17 cellular contexts compared by ENCODE assay signal in genomic region chr10:50384238-50384637, GRCh38.
A peak's percentile ranks its signal among the peaks of the same experiment; 100 is the strongest.
DNase-seq lines count a peak whose midpoint lies in the region; ATAC-seq, FAIRE-seq and TF ChIP-seq lines count a peak whose summit lies in the region.
"Had no signal": no experiment of that assay in that cellular context is flagged by ENCODE, and none has a peak within 500 bp of the region (broad histone marks: within the 10 kb centered on the region; RNA-seq: fewer than 3 reads in every experiment).

No MANE protein-coding gene starts in this region.

- no peak overlapping the region for H3K4me3 Mint-ChIP-seq in WTC11
- no peak overlapping the region for H3K4me3 Mint-ChIP-seq in effector memory CD8-positive, alpha-beta T cell
- H3K4me3 Mint-ChIP-seq: IgD-negative memory B cell had no signal

- no peak overlapping the region for H3K9ac ChIP-seq in skeletal muscle tissue (ENCODE audit: low read depth in 1 of 3, low read length in 3 of 3)

- H3K27me3 Mint-ChIP-seq in WTC11 (ENCODE audit: low read depth): no peaks in the 10 kb centered on the region
- no peaks in the 10 kb centered on the region for H3K27me3 Mint-ChIP-seq in effector memory CD8-positive, alpha-beta T cell
- H3K27me3 Mint-ChIP-seq: CD8-positive, alpha-beta memory T cell; IgD-negative memory B cell had no signal

- no peaks in the 10 kb centered on the region for H3K27me3 ChIP-seq in skeletal muscle tissue (ENCODE audit: control insufficient read depth in 3 of 3, insufficient read depth in 3 of 3, low read length in 3 of 3)
- H3K27me3 ChIP-seq: BE2C had no signal

- H3K9me3 Mint-ChIP-seq in WTC11: no peaks in the 10 kb centered on the region
- H3K9me3 Mint-ChIP-seq in effector memory CD8-positive, alpha-beta T cell: no peaks in the 10 kb centered on the region
- H3K9me3 Mint-ChIP-seq: CD8-positive, alpha-beta memory T cell; IgD-negative memory B cell had no signal

- H3K4me3 ChIP-seq in skeletal muscle tissue (ENCODE audit: low read length in 3 of 3): no peak overlapping the region

- no peak overlapping the region for H3K27ac Mint-ChIP-seq in WTC11
- H3K27ac Mint-ChIP-seq in effector memory CD8-positive, alpha-beta T cell: peak overlapping the region; percentile 33 to 89

- no peaks in the 10 kb centered on the region for H3K36me3 Mint-ChIP-seq in WTC11
- H3K36me3 Mint-ChIP-seq in effector memory CD8-positive, alpha-beta T cell (ENCODE audit: insufficient read depth): peaks cover 4% of the 10 kb centered on the region
- H3K36me3 Mint-ChIP-seq: IgD-negative memory B cell had no signal

- no peaks in the 10 kb centered on the region for H3K9me3 ChIP-seq in skeletal muscle tissue (ENCODE audit: control insufficient read depth in 3 of 3, low read length in 3 of 3)
- H3K9me3 ChIP-seq: BE2C had no signal

- no peak for DNase-seq in GM19239 (ENCODE audit: insufficient read length, low spot score)
- DNase-seq in WTC11 (ENCODE audit: low spot score): no peak
- DNase-seq in effector memory CD8-positive, alpha-beta T cell: no peak
- DNase-seq in activated gamma-delta T cell (lab: John Stamatoyannopoulos, UW): no peak
- DNase-seq in SKM-1 treated with dmso at 0.1 percent for 144 hours (lab: John Stamatoyannopoulos, UW; ENCODE audit: unreplicated experiment): no peak
- DNase-seq: BE2C; CD8-positive, alpha-beta memory T cell; DMS 273 treated with DMSO at 0.1 percent for 48 hours; H7; NCI-H1436; NCI-H2081; NCI-H524; SIG-M5 had no signal

- no peaks in the 10 kb centered on the region for H3K36me3 ChIP-seq in skeletal muscle tissue (ENCODE audit: control insufficient read depth in 3 of 3, insufficient read depth in 3 of 3, low read length in 3 of 3)
- H3K36me3 ChIP-seq: BE2C had no signal

- peak; percentile 18 for FAIRE-seq in GM19239 (lab: Jason Lieb, UNC)
- FAIRE-seq: RCC 7860 had no signal

- ATAC-seq in WTC11 (no peak), GM21423 (IDR thresholded peaks at IDR 0.05; ENCODE audit: unreplicated experiment) (no peak)
- ATAC-seq in effector memory CD8-positive, alpha-beta T cell (replicated peaks): no peak

- H3K4me1 ChIP-seq in skeletal muscle tissue (ENCODE audit: control insufficient read depth in 3 of 3, insufficient read depth in 3 of 3, low read length in 3 of 3): peaks cover 20 to 35% (median 29%) of the 10 kb centered on the region in 3 donors
- H3K4me1 ChIP-seq: BE2C had no signal

- peak overlapping the region; percentile 61 for H3K27ac ChIP-seq in skeletal muscle tissue (ENCODE audit: low read depth, low read length)

- CTCF ChIA-PET in WTC11 (lab: Charles Lee): no interaction called here

- TF ChIP-seq CTCF in WTC11 (IDR thresholded peaks at IDR 0.05): no peak

- POLR2A ChIA-PET in WTC11 (lab: Charles Lee): no interaction called here

- H3K4me1 Mint-ChIP-seq in WTC11: peaks cover 32% of the 10 kb centered on the region
- H3K4me1 Mint-ChIP-seq in effector memory CD8-positive, alpha-beta T cell (ENCODE audit: low read depth in 2 of 2): peaks cover 10 to 50% of the 10 kb centered on the region in 2 donors

TF ChIP-seq in WTC11, 78 proteins besides CTCF, POLR2A, EP300 and RAD21:
- TF ChIP-seq GRHL2 (CRISPR knock-in tag; IDR thresholded peaks at IDR 0.05; ENCODE audit: insufficient replicate concordance, severe bottlenecking) (no peak), NFE2L1 (CRISPR knock-in tag; IDR thresholded peaks at IDR 0.05) (no peak)
- TF ChIP-seq, protein P1, sequence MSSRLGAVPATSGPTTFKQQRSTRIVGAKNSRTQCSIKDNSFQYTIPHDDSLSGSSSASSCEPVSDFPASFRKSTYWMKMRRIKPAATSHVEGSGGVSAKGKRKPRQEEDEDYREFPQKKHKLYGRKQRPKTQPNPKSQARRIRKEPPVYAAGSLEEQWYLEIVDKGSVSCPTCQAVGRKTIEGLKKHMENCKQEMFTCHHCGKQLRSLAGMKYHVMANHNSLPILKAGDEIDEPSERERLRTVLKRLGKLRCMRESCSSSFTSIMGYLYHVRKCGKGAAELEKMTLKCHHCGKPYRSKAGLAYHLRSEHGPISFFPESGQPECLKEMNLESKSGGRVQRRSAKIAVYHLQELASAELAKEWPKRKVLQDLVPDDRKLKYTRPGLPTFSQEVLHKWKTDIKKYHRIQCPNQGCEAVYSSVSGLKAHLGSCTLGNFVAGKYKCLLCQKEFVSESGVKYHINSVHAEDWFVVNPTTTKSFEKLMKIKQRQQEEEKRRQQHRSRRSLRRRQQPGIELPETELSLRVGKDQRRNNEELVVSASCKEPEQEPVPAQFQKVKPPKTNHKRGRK (CRISPR knock-in tag; IDR thresholded peaks at IDR 0.05; ENCODE audit: borderline replicate concordance): 0 out of 2 replicates have a peak, but pooled peaks have one; percentile 45
